Comparison of ENCODE assay signal across 25 cellular contexts in genomic region chr12:132276720-132277373, GRCh38. TPM values are rescaled to one million over a fixed set of nuclear protein-coding genes. Genes with fewer than 3 reads are reported as not detected.
DNase-seq lines count a peak whose midpoint lies in the region; ATAC-seq, FAIRE-seq and TF ChIP-seq lines count a peak whose summit lies in the region.
"Had no signal": no experiment of that assay in that cellular context is flagged by ENCODE, and none has a peak within 500 bp of the region (broad histone marks: within the 10 kb centered on the region; RNA-seq: fewer than 3 reads in every experiment).

No MANE protein-coding gene starts in this region.

- H3K9me3 ChIP-seq in HepG2 (ENCODE audit: low read length) (no peaks in the 10 kb centered on the region), right lobe of liver (no peaks in the 10 kb centered on the region), neural cell (ENCODE audit: low read length) (no peaks in the 10 kb centered on the region), PC-9 (ENCODE audit: insufficient read depth, low read depth) (no peaks in the 10 kb centered on the region)
- H3K9me3 ChIP-seq in CD4-positive, alpha-beta memory T cell (ENCODE audit: control insufficient read depth in 1 of 2, low read length in 2 of 2): no peaks in the 10 kb centered on the region

- BruUV-seq in HepG2 (replicated peaks; lab: Mats Ljungman, UMichigan) (no TSS peak), PC-9 (replicated peaks; lab: Mats Ljungman, UMichigan) (no TSS peak)

- no peak overlapping the region for H3K4me2 ChIP-seq in HepG2 (ENCODE audit: low read depth, low read length)
- no peak overlapping the region for H3K4me2 ChIP-seq in neural cell (ENCODE audit: low read length)
- H3K4me2 ChIP-seq in PC-9: no peak overlapping the region

- H3K4me1 ChIP-seq in HepG2 (ENCODE audit: insufficient read depth, low read length) (peaks cover 12% of the 10 kb centered on the region), right lobe of liver (no peaks in the 10 kb centered on the region), PC-9 (replicated peaks; ENCODE audit: insufficient read depth) (no peaks in the 10 kb centered on the region)
- H3K4me1 ChIP-seq in CD4-positive, alpha-beta memory T cell (ENCODE audit: insufficient read depth, low read length): no peaks in the 10 kb centered on the region

- peaks cover 66% of the 10 kb centered on the region for H3K4me1 Mint-ChIP-seq in brain
- H3K4me1 Mint-ChIP-seq in CD4-positive, alpha-beta memory T cell: no peaks in the 10 kb centered on the region
- peaks cover 0 to 5% (median 0%) of the 10 kb centered on the region in 3 donors for H3K4me1 Mint-ChIP-seq in T-cell
- H3K4me1 Mint-ChIP-seq: CD14-positive monocyte, IgD-negative memory B cell had no signal

- H3F3A ChIP-seq in neural cell (ENCODE audit: insufficient read depth, low read length, poor library complexity, severe bottlenecking) (no peaks in the 10 kb centered on the region), PC-9 (ENCODE audit: insufficient read depth, low read depth) (no peaks in the 10 kb centered on the region)

- H4K20me1 ChIP-seq in HepG2 (ENCODE audit: insufficient read depth, low read length) (0 out of 2 replicates have a peak, but pooled peaks cover 2% of the 10 kb centered on the region), neural cell (ENCODE audit: insufficient read depth) (no peaks in the 10 kb centered on the region), PC-9 (ENCODE audit: insufficient read depth) (no peaks in the 10 kb centered on the region)

- CTCF ChIA-PET in HepG2 (lab: Yijun Ruan, JAX; ENCODE audit: low intra/inter-chr PET ratio, low total read pairs): no interaction called here
- CTCF ChIA-PET in CD4-positive, alpha-beta memory T cell (lab: Charles Lee; ENCODE audit: partially characterized antibody): interaction anchor here (1.9 kb wide), 1 partner anchor 123 kb away, joined by 5 read pairs; no protein-coding TSS in a partner anchor
- CTCF ChIA-PET in T-cell (lab: Charles Lee): no interaction called here
- CTCF ChIA-PET in PC-9 (lab: Charles Lee): no interaction called here

- H3K27me3 Mint-ChIP-seq in brain: peaks cover 12% of the 10 kb centered on the region
- peaks cover 11 to 16% of the 10 kb centered on the region in 2 donors for H3K27me3 Mint-ChIP-seq in CD4-positive, alpha-beta memory T cell
- peaks cover 12 to 46% of the 10 kb centered on the region in 2 donors for H3K27me3 Mint-ChIP-seq in T-cell

- H3K36me3 Mint-ChIP-seq in brain (no peaks in the 10 kb centered on the region), T-cell (no peaks in the 10 kb centered on the region)
- no peaks in the 10 kb centered on the region for H3K36me3 Mint-ChIP-seq in CD4-positive, alpha-beta memory T cell
- H3K36me3 Mint-ChIP-seq: CD14-positive monocyte, IgD-negative memory B cell had no signal

- TF ChIP-seq EP300 in HepG2 (IDR thresholded peaks at IDR 0.05; ENCODE audit: low read depth in 2 of 2, low read length in 2 of 2) (no peak), HepG2 (CRISPR knock-in tag; IDR thresholded peaks at IDR 0.05; ENCODE audit: borderline replicate concordance) (no peak), neural cell (conservative IDR thresholded peaks at IDR 0.05; ENCODE audit: poor library complexity, severe bottlenecking) (no peak)

- H3K27ac ChIP-seq in HepG2 (ENCODE audit: extremely low read length, insufficient read depth, low read length) (no peak overlapping the region), right lobe of liver (no peak overlapping the region), neural cell (ENCODE audit: low read length) (peak overlapping the region; percentile 11), PC-9 (no peak overlapping the region)
- no peak overlapping the region for H3K27ac ChIP-seq in CD4-positive, alpha-beta memory T cell (ENCODE audit: low read depth, low read length)
- H3K27ac ChIP-seq: GM23248 had no signal

- no peak for FAIRE-seq in HepG2 (lab: Jason Lieb, UNC)
- FAIRE-seq: A204.1, GM12878 had no signal

- H3K27me3 ChIP-seq in HepG2 (ENCODE audit: control insufficient read depth in 1 of 2, insufficient read depth in 2 of 2, low read length in 2 of 2): peaks cover 23 to 86% of the 10 kb centered on the region in 2 experiments
- no peaks in the 10 kb centered on the region for H3K27me3 ChIP-seq in right lobe of liver
- H3K27me3 ChIP-seq in neural cell (ENCODE audit: insufficient read depth, low read depth, low read length): no peaks in the 10 kb centered on the region
- no peaks in the 10 kb centered on the region for H3K27me3 ChIP-seq in CD4-positive, alpha-beta memory T cell (ENCODE audit: insufficient read depth, low read length)
- peaks cover 94% of the 10 kb centered on the region for H3K27me3 ChIP-seq in PC-9 (ENCODE audit: insufficient read depth, low read depth)

- POLR2A ChIA-PET in HepG2 (lab: Yijun Ruan, JAX): no interaction called here
- POLR2A ChIA-PET in CD4-positive, alpha-beta memory T cell (lab: Charles Lee; ENCODE audit: partially characterized antibody): no interaction called here
- POLR2A ChIA-PET in T-cell (lab: Charles Lee): interaction anchor here in 1 of 2 donors (0.5 kb wide), 1 partner anchor 254 kb away, joined by 3 read pairs; no protein-coding TSS in a partner anchor
- POLR2A ChIA-PET in PC-9 (lab: Charles Lee; ENCODE audit: unreplicated experiment): no interaction called here

- no peak overlapping the region for H3K4me3 ChIP-seq in HepG2 (replicated peaks in 1 of 3; ENCODE audit: insufficient read depth in 1 of 3, low read depth in 2 of 3, low read length in 3 of 3)
- no peak overlapping the region for H3K4me3 ChIP-seq in right lobe of liver
- H3K4me3 ChIP-seq in neural cell (ENCODE audit: low read length): peak overlapping the region; percentile 15
- no peak overlapping the region for H3K4me3 ChIP-seq in CD4-positive, alpha-beta memory T cell (ENCODE audit: low read length in 2 of 2)
- H3K4me3 ChIP-seq in PC-9: no peak overlapping the region
- H3K4me3 ChIP-seq: GM12878, GM23248 had no signal

- no peak for TF ChIP-seq CTCF in HepG2 (CRISPR knock-in tag; IDR thresholded peaks at IDR 0.05)
- no peak for TF ChIP-seq CTCF in right lobe of liver (IDR thresholded peaks at IDR 0.05)
- no peak for TF ChIP-seq CTCF in brain (conservative IDR thresholded peaks at IDR 0.05)
- TF ChIP-seq CTCF in neural cell (IDR thresholded peaks at IDR 0.05; ENCODE audit: poor library complexity, severe bottlenecking): no peak
- TF ChIP-seq CTCF in PC-9 (conservative IDR thresholded peaks at IDR 0.05): no peak

- H3K4me3 Mint-ChIP-seq in brain (peak overlapping the region in 3 of 5 experiments; percentile 1 to 21 (median 12)), T-cell (no peak overlapping the region)
- no peak overlapping the region for H3K4me3 Mint-ChIP-seq in CD4-positive, alpha-beta memory T cell
- H3K4me3 Mint-ChIP-seq: CD14-positive monocyte, IgD-negative memory B cell had no signal

- ATAC-seq in HepG2 (no peak), right lobe of liver (no peak), T-cell (replicated peaks in 1 of 4) (no peak)
- ATAC-seq: GM12878 had no signal

- peaks cover 0 to 2% (median 0%) of the 10 kb centered on the region in 5 experiments for H3K9me3 Mint-ChIP-seq in brain
- H3K9me3 Mint-ChIP-seq in CD4-positive, alpha-beta memory T cell: no peaks in the 10 kb centered on the region
- H3K9me3 Mint-ChIP-seq in T-cell: no peaks in the 10 kb centered on the region
- H3K9me3 Mint-ChIP-seq: CD14-positive monocyte, IgD-negative memory B cell had no signal

- H3K36me3 ChIP-seq in HepG2 (replicated peaks in 1 of 2; ENCODE audit: control insufficient read depth in 1 of 2, insufficient read depth in 2 of 2, low read length in 2 of 2) (no peaks in the 10 kb centered on the region), right lobe of liver (no peaks in the 10 kb centered on the region), neural cell (ENCODE audit: insufficient read depth, low read length) (no peaks in the 10 kb centered on the region), PC-9 (ENCODE audit: low read depth) (no peaks in the 10 kb centered on the region)
- H3K36me3 ChIP-seq in CD4-positive, alpha-beta memory T cell (ENCODE audit: insufficient read depth, low read length): no peaks in the 10 kb centered on the region

- no peak overlapping the region for H3K9ac ChIP-seq in HepG2 (ENCODE audit: insufficient read depth, low read depth, low read length)
- H3K9ac ChIP-seq in neural cell (ENCODE audit: low read length): no peak overlapping the region
- H3K9ac ChIP-seq: GM23248 had no signal

- WGBS in HepG2 (ENCODE audit: low lambda C conversion rate): 24% methylated on average over 6 of the region's 13 CpGs
- 0% methylated on average over 2 of the region's 13 CpGs for WGBS in right lobe of liver (ENCODE audit: insufficient coverage, low coverage, low lambda C conversion rate, missing lambda C conversion rate)

- no peak for TF ChIP-seq RAD21 in HepG2 (CRISPR knock-in tag; IDR thresholded peaks at IDR 0.05)
- TF ChIP-seq RAD21 in neural cell (conservative IDR thresholded peaks at IDR 0.05): no peak

- intact Hi-C loops in HepG2 (cut with micrococcal nuclease; ENCODE audit: unreplicated experiment): no loop called here
- intact Hi-C loops in right lobe of liver (cut with DNase I): no loop called here
- intact Hi-C loops in CD4-positive, alpha-beta memory T cell (cut with micrococcal nuclease): no loop called here
- intact Hi-C loops in PC-9 (cut with micrococcal nuclease; ENCODE audit: unreplicated experiment): no loop called here

- H3K79me2 ChIP-seq in HepG2 (ENCODE audit: insufficient read depth, low read length) (no peaks in the 10 kb centered on the region), neural cell (replicated peaks; ENCODE audit: insufficient read depth, low read length) (no peaks in the 10 kb centered on the region), PC-9 (ENCODE audit: low read depth) (no peaks in the 10 kb centered on the region)

- in situ Hi-C loops in HepG2 (cut with HindIII; ENCODE audit: extremely low pct_ligation_motif_present, low pct_unique_long_range_greater_than_20kb): no loop called here

- no peak for TF ChIP-seq POLR2A in HepG2 (IDR thresholded peaks at IDR 0.05; ENCODE audit: insufficient read depth in 1 of 2, low read depth in 2 of 2, low read length in 2 of 2)
- no peak for TF ChIP-seq POLR2A in right lobe of liver (IDR thresholded peaks at IDR 0.05)

- H2AFZ ChIP-seq in HepG2 (ENCODE audit: low read length): no peak overlapping the region
- H2AFZ ChIP-seq in neural cell (ENCODE audit: low read depth, low read length): no peak overlapping the region
- H2AFZ ChIP-seq in PC-9: no peak overlapping the region
- H2AFZ ChIP-seq: GM23248 had no signal

- DNase-seq in HepG2 (ENCODE audit: low spot score) (no peak), right lobe of liver (no peak), T-cell (no peak), PC-9 (no peak), A172 (ENCODE audit: low spot score) (no peak)
- DNase-seq in CD4-positive, alpha-beta memory T cell: no peak
- DNase-seq: DND-41, GM23248, HCEC 1CT, Karpas-422, MV-4-11, NCI-H1105 treated with DMSO at 0.1 percent for 48 hours, NCI-H2029 treated with DMSO at 0.1 percent for 48 hours, NCI-H2171, NCI-H345, SHP77 had no signal

- peak overlapping the region in 4 of 5 experiments; percentile 55 to 92 (median 80) for H3K27ac Mint-ChIP-seq in brain
- H3K27ac Mint-ChIP-seq in CD4-positive, alpha-beta memory T cell: no peak overlapping the region
- H3K27ac Mint-ChIP-seq in T-cell: no peak overlapping the region
- H3K27ac Mint-ChIP-seq: CD14-positive monocyte, IgD-negative memory B cell had no signal

- H3K9me2 ChIP-seq in neural cell (ENCODE audit: insufficient read depth, low read length) (no peaks in the 10 kb centered on the region), PC-9 (ENCODE audit: insufficient read depth) (no peaks in the 10 kb centered on the region)

RNA-seq across cellular contexts. Expression of gene GALNT9, which starts 52.5 kb away (rescaled TPM):
- total RNA-seq in HepG2 (2016; rRNA removed; fragmentation: Illumina TruSeq; extraction: Trizol) (0.04 TPM in 1 of 2 replicates, not detected in the other), right lobe of liver (not detected), T-cell (under 1 TPM in 1 of 5 donors, not detected in 4; 0.72 TPM), PC-9 (2021) (11.2 and 16.1 TPM in 2 replicates)
- total RNA-seq in HepG2 (2016; cell fraction: cytosol; rRNA removed; fragmentation: Illumina TruSeq; extraction: Trizol; ENCODE audit: low read depth): not detected in 2 replicates
- not detected in 2 replicates for total RNA-seq in HepG2 (2016; cell fraction: insoluble cytoplasmic fraction; rRNA removed; fragmentation: Illumina TruSeq; extraction: Trizol)
- 0.09 TPM in 1 of 2 replicates, not detected in the other for total RNA-seq in HepG2 (2016; cell fraction: membrane; rRNA removed; fragmentation: Illumina TruSeq; extraction: Trizol)
- not detected in 2 replicates for total RNA-seq in HepG2 (2016; cell fraction: nucleus; rRNA removed; fragmentation: Illumina TruSeq; extraction: Trizol)
- polyA plus RNA-seq in HepG2 (2011; rRNA removed) (not detected in 2 replicates), brain (ENCODE audit: insufficient read depth, low read depth, low replicate concordance) (17.7 TPM), neural cell (13.5 and 18.0 TPM in 2 replicates)
- polyA plus RNA-seq in HepG2 (2011; cell fraction: cytosol; rRNA removed): not detected in 2 replicates
- not detected in 2 replicates for polyA plus RNA-seq in HepG2 (2011; cell fraction: nucleus; rRNA removed)
- polyA plus RNA-seq in HepG2 (2012): not detected in 2 replicates
- not detected in 2 replicates for polyA plus RNA-seq in HepG2 (2016; cell fraction: cytosol; fragmentation: Illumina TruSeq; extraction: Trizol; ENCODE audit: low read depth)
- not detected in 2 replicates for polyA plus RNA-seq in HepG2 (2016; cell fraction: insoluble cytoplasmic fraction; fragmentation: Illumina TruSeq; extraction: Trizol; ENCODE audit: low read depth)
- polyA plus RNA-seq in HepG2 (2016; cell fraction: membrane; fragmentation: Illumina TruSeq; extraction: Trizol; ENCODE audit: low read depth): not detected in 2 replicates
- not detected in 2 replicates for polyA plus RNA-seq in HepG2 (2016; cell fraction: nucleus; fragmentation: Illumina TruSeq; extraction: Trizol; ENCODE audit: insufficient read depth, low read depth)
- 10.1 TPM in 1 of 2 replicates, not detected in the other for polyA minus RNA-seq in HepG2 (2011; rRNA and poly(A)+ RNA removed; ENCODE audit: low replicate concordance)
- not detected in 2 replicates for polyA minus RNA-seq in HepG2 (2011; cell fraction: cytosol; rRNA and poly(A)+ RNA removed)
- not detected in 2 replicates for polyA minus RNA-seq in HepG2 (2011; cell fraction: nucleus; rRNA and poly(A)+ RNA removed)
- polyA minus RNA-seq in neural cell: 20.7 and 20.8 TPM in 2 replicates
- not detected for total RNA-seq in CD4-positive, alpha-beta memory T cell
- polyA plus RNA-seq in CD4-positive, alpha-beta memory T cell: under 1 TPM in 1 of 2 donors, not detected in 1; 0.61 TPM
- 2.4 and 11.5 TPM in 2 replicates for total RNA-seq in A172 (2014; rRNA removed; shearing (Covaris generic))
- total RNA-seq: GM12878, HT1080, M059J, RPMI7951 had no signal
- polyA plus RNA-seq: CD14-positive monocyte had no signal

Comparison
In these comparisons a context has a peak if more than half of its experiments do, and no peak if none do; other contexts are left out.
1. H3K27ac Mint-ChIP-seq: peak in brain (4 of 5); none in CD4-positive, alpha-beta memory T cell (0 of 7) and T-cell (0 of 2).
2. H3K4me3 Mint-ChIP-seq: peak in brain (3 of 5); none in CD4-positive, alpha-beta memory T cell (0 of 8) and T-cell (0 of 3).